In the genomic region with DNA sequence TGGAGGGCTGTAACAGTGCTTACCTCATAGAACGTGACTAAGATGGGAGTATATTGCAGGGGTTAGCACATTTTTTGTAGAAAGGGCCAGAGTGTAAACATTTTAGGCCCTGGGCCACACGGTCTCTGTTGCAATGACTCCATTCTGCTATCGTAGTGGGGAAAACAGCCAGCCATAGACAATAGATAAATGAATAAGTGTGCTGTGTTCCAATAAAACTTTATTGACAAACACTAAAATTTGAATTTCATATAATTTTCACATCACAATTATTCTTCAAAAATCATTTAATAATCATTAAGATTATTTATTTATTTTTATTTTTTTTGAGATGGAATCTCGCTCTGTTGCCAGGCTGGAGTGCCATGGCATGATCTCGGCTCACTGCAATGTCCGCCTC, we compare ENCODE assay signal across 3 cellular contexts.
A peak's percentile ranks its signal among the peaks of the same experiment; 100 is the strongest.
TF ChIP-seq lines count a peak whose summit lies in the region.

No MANE protein-coding gene starts in this region.

TF ChIP-seq in GM23338, 12 proteins besides CTCF, POLR2A, EP300 and RAD21 (continued from another document and continues in another):
- TF ChIP-seq, protein P1, sequence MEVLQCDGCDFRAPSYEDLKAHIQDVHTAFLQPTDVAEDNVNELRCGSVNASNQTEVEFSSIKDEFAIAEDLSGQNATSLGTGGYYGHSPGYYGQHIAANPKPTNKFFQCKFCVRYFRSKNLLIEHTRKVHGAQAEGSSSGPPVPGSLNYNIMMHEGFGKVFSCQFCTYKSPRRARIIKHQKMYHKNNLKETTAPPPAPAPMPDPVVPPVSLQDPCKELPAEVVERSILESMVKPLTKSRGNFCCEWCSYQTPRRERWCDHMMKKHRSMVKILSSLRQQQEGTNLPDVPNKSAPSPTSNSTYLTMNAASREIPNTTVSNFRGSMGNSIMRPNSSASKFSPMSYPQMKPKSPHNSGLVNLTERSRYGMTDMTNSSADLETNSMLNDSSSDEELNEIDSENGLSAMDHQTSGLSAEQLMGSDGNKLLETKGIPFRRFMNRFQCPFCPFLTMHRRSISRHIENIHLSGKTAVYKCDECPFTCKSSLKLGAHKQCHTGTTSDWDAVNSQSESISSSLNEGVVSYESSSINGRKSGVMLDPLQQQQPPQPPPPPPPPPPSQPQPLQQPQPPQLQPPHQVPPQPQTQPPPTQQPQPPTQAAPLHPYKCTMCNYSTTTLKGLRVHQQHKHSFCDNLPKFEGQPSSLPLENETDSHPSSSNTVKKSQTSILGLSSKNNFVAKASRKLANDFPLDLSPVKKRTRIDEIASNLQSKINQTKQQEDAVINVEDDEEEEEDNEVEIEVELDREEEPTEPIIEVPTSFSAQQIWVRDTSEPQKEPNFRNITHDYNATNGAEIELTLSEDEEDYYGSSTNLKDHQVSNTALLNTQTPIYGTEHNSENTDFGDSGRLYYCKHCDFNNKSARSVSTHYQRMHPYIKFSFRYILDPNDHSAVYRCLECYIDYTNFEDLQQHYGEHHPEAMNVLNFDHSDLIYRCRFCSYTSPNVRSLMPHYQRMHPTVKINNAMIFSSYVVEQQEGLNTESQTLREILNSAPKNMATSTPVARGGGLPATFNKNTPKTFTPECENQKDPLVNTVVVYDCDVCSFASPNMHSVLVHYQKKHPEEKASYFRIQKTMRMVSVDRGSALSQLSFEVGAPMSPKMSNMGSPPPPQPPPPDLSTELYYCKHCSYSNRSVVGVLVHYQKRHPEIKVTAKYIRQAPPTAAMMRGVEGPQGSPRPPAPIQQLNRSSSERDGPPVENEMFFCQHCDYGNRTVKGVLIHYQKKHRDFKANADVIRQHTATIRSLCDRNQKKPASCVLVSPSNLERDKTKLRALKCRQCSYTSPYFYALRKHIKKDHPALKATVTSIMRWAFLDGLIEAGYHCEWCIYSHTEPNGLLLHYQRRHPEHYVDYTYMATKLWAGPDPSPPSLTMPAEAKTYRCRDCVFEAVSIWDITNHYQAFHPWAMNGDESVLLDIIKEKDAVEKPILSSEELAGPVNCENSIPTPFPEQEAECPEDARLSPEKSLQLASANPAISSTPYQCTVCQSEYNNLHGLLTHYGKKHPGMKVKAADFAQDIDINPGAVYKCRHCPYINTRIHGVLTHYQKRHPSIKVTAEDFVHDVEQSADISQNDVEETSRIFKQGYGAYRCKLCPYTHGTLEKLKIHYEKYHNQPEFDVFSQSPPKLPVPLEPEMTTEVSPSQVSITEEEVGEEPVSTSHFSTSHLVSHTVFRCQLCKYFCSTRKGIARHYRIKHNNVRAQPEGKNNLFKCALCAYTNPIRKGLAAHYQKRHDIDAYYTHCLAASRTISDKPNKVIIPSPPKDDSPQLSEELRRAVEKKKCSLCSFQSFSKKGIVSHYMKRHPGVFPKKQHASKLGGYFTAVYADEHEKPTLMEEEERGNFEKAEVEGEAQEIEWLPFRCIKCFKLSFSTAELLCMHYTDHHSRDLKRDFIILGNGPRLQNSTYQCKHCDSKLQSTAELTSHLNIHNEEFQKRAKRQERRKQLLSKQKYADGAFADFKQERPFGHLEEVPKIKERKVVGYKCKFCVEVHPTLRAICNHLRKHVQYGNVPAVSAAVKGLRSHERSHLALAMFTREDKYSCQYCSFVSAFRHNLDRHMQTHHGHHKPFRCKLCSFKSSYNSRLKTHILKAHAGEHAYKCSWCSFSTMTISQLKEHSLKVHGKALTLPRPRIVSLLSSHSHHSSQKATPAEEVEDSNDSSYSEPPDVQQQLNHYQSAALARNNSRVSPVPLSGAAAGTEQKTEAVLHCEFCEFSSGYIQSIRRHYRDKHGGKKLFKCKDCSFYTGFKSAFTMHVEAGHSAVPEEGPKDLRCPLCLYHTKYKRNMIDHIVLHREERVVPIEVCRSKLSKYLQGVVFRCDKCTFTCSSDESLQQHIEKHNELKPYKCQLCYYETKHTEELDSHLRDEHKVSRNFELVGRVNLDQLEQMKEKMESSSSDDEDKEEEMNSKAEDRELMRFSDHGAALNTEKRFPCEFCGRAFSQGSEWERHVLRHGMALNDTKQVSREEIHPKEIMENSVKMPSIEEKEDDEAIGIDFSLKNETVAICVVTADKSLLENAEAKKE (CRISPR knock-in tag; IDR thresholded peaks at IDR 0.05), result no peak
- TF ChIP-seq EZH2phosphoT487 (IDR thresholded peaks at IDR 0.05; ENCODE audit: unreplicated experiment), result no peak
- TF ChIP-seq JUNB (IDR thresholded peaks at IDR 0.05; ENCODE audit: unreplicated experiment), result no peak
- TF ChIP-seq POLR2AphosphoS5 (IDR thresholded peaks at IDR 0.05; ENCODE audit: low read depth), result no peak

TF ChIP-seq in WTC11, 78 proteins besides CTCF, POLR2A, EP300 and RAD21:
- TF ChIP-seq, protein P2, sequence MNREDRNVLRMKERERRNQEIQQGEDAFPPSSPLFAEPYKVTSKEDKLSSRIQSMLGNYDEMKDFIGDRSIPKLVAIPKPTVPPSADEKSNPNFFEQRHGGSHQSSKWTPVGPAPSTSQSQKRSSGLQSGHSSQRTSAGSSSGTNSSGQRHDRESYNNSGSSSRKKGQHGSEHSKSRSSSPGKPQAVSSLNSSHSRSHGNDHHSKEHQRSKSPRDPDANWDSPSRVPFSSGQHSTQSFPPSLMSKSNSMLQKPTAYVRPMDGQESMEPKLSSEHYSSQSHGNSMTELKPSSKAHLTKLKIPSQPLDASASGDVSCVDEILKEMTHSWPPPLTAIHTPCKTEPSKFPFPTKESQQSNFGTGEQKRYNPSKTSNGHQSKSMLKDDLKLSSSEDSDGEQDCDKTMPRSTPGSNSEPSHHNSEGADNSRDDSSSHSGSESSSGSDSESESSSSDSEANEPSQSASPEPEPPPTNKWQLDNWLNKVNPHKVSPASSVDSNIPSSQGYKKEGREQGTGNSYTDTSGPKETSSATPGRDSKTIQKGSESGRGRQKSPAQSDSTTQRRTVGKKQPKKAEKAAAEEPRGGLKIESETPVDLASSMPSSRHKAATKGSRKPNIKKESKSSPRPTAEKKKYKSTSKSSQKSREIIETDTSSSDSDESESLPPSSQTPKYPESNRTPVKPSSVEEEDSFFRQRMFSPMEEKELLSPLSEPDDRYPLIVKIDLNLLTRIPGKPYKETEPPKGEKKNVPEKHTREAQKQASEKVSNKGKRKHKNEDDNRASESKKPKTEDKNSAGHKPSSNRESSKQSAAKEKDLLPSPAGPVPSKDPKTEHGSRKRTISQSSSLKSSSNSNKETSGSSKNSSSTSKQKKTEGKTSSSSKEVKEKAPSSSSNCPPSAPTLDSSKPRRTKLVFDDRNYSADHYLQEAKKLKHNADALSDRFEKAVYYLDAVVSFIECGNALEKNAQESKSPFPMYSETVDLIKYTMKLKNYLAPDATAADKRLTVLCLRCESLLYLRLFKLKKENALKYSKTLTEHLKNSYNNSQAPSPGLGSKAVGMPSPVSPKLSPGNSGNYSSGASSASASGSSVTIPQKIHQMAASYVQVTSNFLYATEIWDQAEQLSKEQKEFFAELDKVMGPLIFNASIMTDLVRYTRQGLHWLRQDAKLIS (CRISPR knock-in tag; IDR thresholded peaks at IDR 0.05; ENCODE audit: borderline replicate concordance), result no peak

TF ChIP-seq in K562, 482 proteins besides CTCF, POLR2A, EP300 and RAD21 (continued from another document):
- TF ChIP-seq, protein P3, sequence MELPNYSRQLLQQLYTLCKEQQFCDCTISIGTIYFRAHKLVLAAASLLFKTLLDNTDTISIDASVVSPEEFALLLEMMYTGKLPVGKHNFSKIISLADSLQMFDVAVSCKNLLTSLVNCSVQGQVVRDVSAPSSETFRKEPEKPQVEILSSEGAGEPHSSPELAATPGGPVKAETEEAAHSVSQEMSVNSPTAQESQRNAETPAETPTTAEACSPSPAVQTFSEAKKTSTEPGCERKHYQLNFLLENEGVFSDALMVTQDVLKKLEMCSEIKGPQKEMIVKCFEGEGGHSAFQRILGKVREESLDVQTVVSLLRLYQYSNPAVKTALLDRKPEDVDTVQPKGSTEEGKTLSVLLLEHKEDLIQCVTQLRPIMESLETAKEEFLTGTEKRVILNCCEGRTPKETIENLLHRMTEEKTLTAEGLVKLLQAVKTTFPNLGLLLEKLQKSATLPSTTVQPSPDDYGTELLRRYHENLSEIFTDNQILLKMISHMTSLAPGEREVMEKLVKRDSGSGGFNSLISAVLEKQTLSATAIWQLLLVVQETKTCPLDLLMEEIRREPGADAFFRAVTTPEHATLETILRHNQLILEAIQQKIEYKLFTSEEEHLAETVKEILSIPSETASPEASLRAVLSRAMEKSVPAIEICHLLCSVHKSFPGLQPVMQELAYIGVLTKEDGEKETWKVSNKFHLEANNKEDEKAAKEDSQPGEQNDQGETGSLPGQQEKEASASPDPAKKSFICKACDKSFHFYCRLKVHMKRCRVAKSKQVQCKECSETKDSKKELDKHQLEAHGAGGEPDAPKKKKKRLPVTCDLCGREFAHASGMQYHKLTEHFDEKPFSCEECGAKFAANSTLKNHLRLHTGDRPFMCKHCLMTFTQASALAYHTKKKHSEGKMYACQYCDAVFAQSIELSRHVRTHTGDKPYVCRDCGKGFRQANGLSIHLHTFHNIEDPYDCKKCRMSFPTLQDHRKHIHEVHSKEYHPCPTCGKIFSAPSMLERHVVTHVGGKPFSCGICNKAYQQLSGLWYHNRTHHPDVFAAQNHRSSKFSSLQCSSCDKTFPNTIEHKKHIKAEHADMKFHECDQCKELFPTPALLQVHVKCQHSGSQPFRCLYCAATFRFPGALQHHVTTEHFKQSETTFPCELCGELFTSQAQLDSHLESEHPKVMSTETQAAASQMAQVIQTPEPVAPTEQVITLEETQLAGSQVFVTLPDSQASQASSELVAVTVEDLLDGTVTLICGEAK (IDR thresholded peaks at IDR 0.05), result peak; percentile 92
- TF ChIP-seq, protein P3 (CRISPR knock-in tag; IDR thresholded peaks at IDR 0.05), result peak; percentile 86
